Comparison of ENCODE assay signal across 24 cellular contexts in the genomic region with DNA sequence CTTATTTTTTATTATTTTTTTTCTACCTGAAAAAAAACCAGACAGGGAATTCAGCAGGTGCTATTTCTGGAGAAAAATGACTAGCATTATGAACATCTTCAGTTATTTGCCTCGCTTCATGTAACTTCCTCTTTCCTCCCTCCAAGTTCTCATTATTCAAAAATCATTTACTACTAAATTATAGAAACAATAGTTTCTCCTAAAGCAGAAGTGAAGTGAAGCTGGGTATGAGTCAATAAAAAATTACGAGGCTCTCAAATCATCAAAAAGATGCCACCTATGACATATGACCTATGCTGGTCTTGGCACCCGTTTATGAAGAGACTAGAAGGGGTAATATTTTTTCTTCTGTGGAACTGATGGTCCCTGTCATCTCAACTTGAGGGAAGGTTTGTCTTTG.
DNase-seq lines count a peak whose midpoint lies in the region; ATAC-seq lines count a peak whose summit lies in the region.
"Had no signal": no experiment of that assay in that cellular context is flagged by ENCODE, and none has a peak within 500 bp of the region (broad histone marks: within the 10 kb centered on the region; RNA-seq: fewer than 3 reads in every experiment).

No MANE protein-coding gene starts in this region.

- H3K9me3 Mint-ChIP-seq in stimulated activated naive B cell treated with anti-CD40 and anti-IgM and Interleukin-4, amounts not matched to agents 10 μg/mL and 1 μg/mL and 100 μg/mL, for 72 hours: peaks cover 0 to 1% of the 10 kb centered on the region in 2 donors
- H3K9me3 Mint-ChIP-seq: activated CD4-positive, alpha-beta T cell treated with anti-CD3 and anti-CD28 coated beads, Interleukin-2, amount 10 ng/mL, durations not matched to agents 7 days and 5 days; activated naive CD8-positive, alpha-beta T cell treated with anti-CD3 and anti-CD28 coated beads, Interleukin-2, amount 50 U/mL, for 24 hours; H9; neural crest cell; type B pancreatic cell had no signal

- no peak overlapping the region for H3K9ac ChIP-seq in Karpas-422 (ENCODE audit: low read length)
- H3K9ac ChIP-seq: parathyroid adenoma, SK-N-SH had no signal

- no peaks in the 10 kb centered on the region for H3K79me2 ChIP-seq in Karpas-422 (ENCODE audit: low read length)
- H3K79me2 ChIP-seq: parathyroid adenoma had no signal

- H3K27ac ChIP-seq in Karpas-422 (ENCODE audit: low read length): no peak overlapping the region
- H3K27ac ChIP-seq: parathyroid adenoma had no signal

- no peaks in the 10 kb centered on the region for H3K27me3 Mint-ChIP-seq in stimulated activated naive B cell treated with anti-CD40 and anti-IgM and Interleukin-4, amounts not matched to agents 10 μg/mL and 1 μg/mL and 100 μg/mL, for 72 hours
- H3K27me3 Mint-ChIP-seq: activated CD4-positive, alpha-beta T cell treated with anti-CD3 and anti-CD28 coated beads, Interleukin-2, amount 10 ng/mL, durations not matched to agents 7 days and 5 days; activated naive CD8-positive, alpha-beta T cell treated with anti-CD3 and anti-CD28 coated beads, Interleukin-2, amount 50 U/mL, for 24 hours; IgD-negative memory B cell; type B pancreatic cell had no signal

- no peaks in the 10 kb centered on the region for H4K20me1 ChIP-seq in Karpas-422 (ENCODE audit: insufficient read depth, low read depth, low read length)

- H3K4me2 ChIP-seq in Karpas-422 (ENCODE audit: low read depth, low read length, poor library complexity, severe bottlenecking): no peak overlapping the region
- H3K4me2 ChIP-seq: SK-N-SH had no signal

- DNase-seq in Karpas-422: peak; percentile 41
- no peak for DNase-seq in stimulated activated naive B cell treated with anti-CD40 and anti-IgM and Interleukin-4, amounts not matched to agents 10 μg/mL and 1 μg/mL and 100 μg/mL, for 72 hours
- no peak for DNase-seq in NCI-H524 treated with DMSO at 0.1 percent for 48 hours (lab: John Stamatoyannopoulos, UW)
- no peak for DNase-seq in NCI-H226
- DNase-seq: activated CD4-positive, alpha-beta T cell treated with anti-CD3 and anti-CD28 coated beads, Interleukin-2, amount 10 ng/mL, durations not matched to agents 7 days and 5 days; activated naive CD8-positive, alpha-beta T cell treated with anti-CD3 and anti-CD28 coated beads, Interleukin-2, amount 50 U/mL, for 24 hours; activated T-cell treated with anti-CD3 and anti-CD28 coated beads, Interleukin-2, amount 50 U/mL, for 4 hours; C1 segment of cervical spinal cord; Calu3; central memory CD4-positive, alpha-beta T cell; H9; hippocampal formation; NCI-H2081; NCI-H446; OCI-M1; SK-N-SH; small intestine had no signal

- no peaks in the 10 kb centered on the region for H3K27me3 ChIP-seq in Karpas-422 (ENCODE audit: low read length)

- no peak overlapping the region for H3K27ac Mint-ChIP-seq in stimulated activated naive B cell treated with anti-CD40 and anti-IgM and Interleukin-4, amounts not matched to agents 10 μg/mL and 1 μg/mL and 100 μg/mL, for 72 hours
- H3K27ac Mint-ChIP-seq: activated CD4-positive, alpha-beta T cell treated with anti-CD3 and anti-CD28 coated beads, Interleukin-2, amount 10 ng/mL, durations not matched to agents 7 days and 5 days; activated naive CD8-positive, alpha-beta T cell treated with anti-CD3 and anti-CD28 coated beads, Interleukin-2, amount 50 U/mL, for 24 hours; H9; IgD-negative memory B cell; type B pancreatic cell had no signal

- no peaks in the 10 kb centered on the region for H3K9me3 ChIP-seq in Karpas-422 (ENCODE audit: low read length)
- H3K9me3 ChIP-seq: SK-N-SH had no signal

- H2AFZ ChIP-seq in Karpas-422 (ENCODE audit: low read length): no peak overlapping the region
- H2AFZ ChIP-seq: parathyroid adenoma had no signal

- peaks cover 4% of the 10 kb centered on the region for H3K4me1 ChIP-seq in Karpas-422 (ENCODE audit: low read length)
- H3K4me1 ChIP-seq: parathyroid adenoma had no signal

- H3K36me3 Mint-ChIP-seq in stimulated activated naive B cell treated with anti-CD40 and anti-IgM and Interleukin-4, amounts not matched to agents 10 μg/mL and 1 μg/mL and 100 μg/mL, for 72 hours: no peaks in the 10 kb centered on the region
- H3K36me3 Mint-ChIP-seq: IgD-negative memory B cell, type B pancreatic cell had no signal

- ATAC-seq in GM18858 (IDR thresholded peaks at IDR 0.05; ENCODE audit: unreplicated experiment) (peak; percentile 51), HG02938 (IDR thresholded peaks at IDR 0.05; ENCODE audit: unreplicated experiment) (peak; percentile 53), HG03439 (IDR thresholded peaks at IDR 0.05; ENCODE audit: unreplicated experiment) (no peak)
- peak; percentile 98 for ATAC-seq in stimulated activated naive B cell treated with anti-CD40 and anti-IgM and Interleukin-4, amounts not matched to agents 10 μg/mL and 1 μg/mL and 100 μg/mL, for 72 hours (replicated peaks)
- ATAC-seq: activated naive CD8-positive, alpha-beta T cell treated with anti-CD3 and anti-CD28 coated beads, Interleukin-2, amount 50 U/mL, for 24 hours; activated T-cell treated with anti-CD3 and anti-CD28 coated beads, Interleukin-2, amount 50 U/mL, for 4 hours had no signal

- peaks cover 10 to 19% of the 10 kb centered on the region in 2 donors for H3K4me1 Mint-ChIP-seq in stimulated activated naive B cell treated with anti-CD40 and anti-IgM and Interleukin-4, amounts not matched to agents 10 μg/mL and 1 μg/mL and 100 μg/mL, for 72 hours
- H3K4me1 Mint-ChIP-seq: activated CD4-positive, alpha-beta T cell treated with anti-CD3 and anti-CD28 coated beads, Interleukin-2, amount 10 ng/mL, durations not matched to agents 7 days and 5 days; activated naive CD8-positive, alpha-beta T cell treated with anti-CD3 and anti-CD28 coated beads, Interleukin-2, amount 50 U/mL, for 24 hours; IgD-negative memory B cell; neural crest cell had no signal

- H3K9me2 ChIP-seq in Karpas-422 (replicated peaks; ENCODE audit: insufficient read depth, low read length): no peaks in the 10 kb centered on the region
- H3K9me2 ChIP-seq: SK-N-SH had no signal

- no peaks in the 10 kb centered on the region for H3K36me3 ChIP-seq in Karpas-422 (ENCODE audit: insufficient read depth, low read length)

- H3K4me3 ChIP-seq in Karpas-422 (ENCODE audit: low read length): no peak overlapping the region

- H3K4me3 Mint-ChIP-seq in stimulated activated naive B cell treated with anti-CD40 and anti-IgM and Interleukin-4, amounts not matched to agents 10 μg/mL and 1 μg/mL and 100 μg/mL, for 72 hours: no peak overlapping the region
- H3K4me3 Mint-ChIP-seq: activated CD4-positive, alpha-beta T cell treated with anti-CD3 and anti-CD28 coated beads, Interleukin-2, amount 10 ng/mL, durations not matched to agents 7 days and 5 days; activated naive CD8-positive, alpha-beta T cell treated with anti-CD3 and anti-CD28 coated beads, Interleukin-2, amount 50 U/mL, for 24 hours; activated T-cell treated with anti-CD3 and anti-CD28 coated beads, Interleukin-2, amount 50 U/mL, for 4 hours; H9; neural crest cell; type B pancreatic cell had no signal
